In the genomic region with DNA sequence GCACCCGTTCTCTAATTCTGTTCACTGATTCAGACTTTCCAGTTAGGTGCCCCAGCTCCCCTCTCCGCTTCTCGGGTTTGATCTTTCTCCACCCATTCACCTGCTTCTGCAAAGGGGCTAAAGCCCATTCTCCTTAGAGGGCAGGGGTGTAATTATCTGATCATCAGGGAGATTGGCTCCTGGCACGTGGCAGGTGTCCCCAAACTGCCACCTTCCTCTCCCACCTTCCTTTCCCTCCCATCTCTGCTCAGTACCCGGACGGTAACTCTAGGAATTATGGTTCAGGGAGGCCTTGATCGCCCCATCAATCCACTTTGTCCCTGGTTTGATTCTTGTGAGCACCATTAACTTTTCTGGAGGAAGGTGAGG, we compare ENCODE assay signal across 19 cellular contexts. TPM values are rescaled to one million over a fixed set of nuclear protein-coding genes. Genes with fewer than 3 reads are reported as not detected.
DNase-seq lines count a peak whose midpoint lies in the region; ATAC-seq lines count a peak whose summit lies in the region.
"Had no signal": no experiment of that assay in that cellular context is flagged by ENCODE, and none has a peak within 500 bp of the region (broad histone marks: within the 10 kb centered on the region; RNA-seq: fewer than 3 reads in every experiment).

No MANE protein-coding gene starts in this region.

- H3K4me2 ChIP-seq in BLaER1, result peak overlapping the region; percentile 93

- peaks cover 28 to 31% (median 30%) of the 10 kb centered on the region in 3 donors for H3K4me1 Mint-ChIP-seq in CD8-positive, alpha-beta memory T cell
- H3K4me1 Mint-ChIP-seq in activated CD8-positive, alpha-beta T cell treated with anti-CD3 and anti-CD28 coated beads, Interleukin-2, amount 10 ng/mL, durations not matched to agents 7 days and 5 days (ENCODE audit: low read depth), result peaks cover 35% of the 10 kb centered on the region
- peaks cover 70% of the 10 kb centered on the region for H3K4me1 Mint-ChIP-seq in memory B cell

- H3K9ac ChIP-seq in BLaER1, result peak overlapping the region; percentile 64; the same call in 1 of the 2 replicates

- POLR2A ChIA-PET in CD8-positive, alpha-beta memory T cell (lab: Charles Lee), result interaction anchor here (0.6 kb wide), 1 partner anchor 85 kb away, joined by 3 read pairs; no protein-coding TSS in a partner anchor
- POLR2A ChIA-PET in activated CD8-positive, alpha-beta T cell treated with anti-CD3 and anti-CD28 coated beads, Interleukin-2, amount 10 ng/mL, durations not matched to agents 7 days and 5 days (lab: Charles Lee), result no interaction called here

- H3K27ac Mint-ChIP-seq in CD8-positive, alpha-beta memory T cell, result peak overlapping the region in 4 of 8 donors; percentile 66 to 91 (median 80)
- peak overlapping the region; percentile 50 for H3K27ac Mint-ChIP-seq in activated CD8-positive, alpha-beta T cell treated with anti-CD3 and anti-CD28 coated beads, Interleukin-2, amount 10 ng/mL, durations not matched to agents 7 days and 5 days
- H3K27ac Mint-ChIP-seq in memory B cell, result peak overlapping the region; percentile 97
- H3K27ac Mint-ChIP-seq: nephron had no signal

- H3K27me3 ChIP-seq in BLaER1, result no peaks in the 10 kb centered on the region
- H3K27me3 ChIP-seq in CD8-positive, alpha-beta memory T cell (ENCODE audit: insufficient read depth, low read length, poor library complexity, severe bottlenecking), result no peaks in the 10 kb centered on the region
- no peaks in the 10 kb centered on the region for H3K27me3 ChIP-seq in right cardiac atrium (ENCODE audit: control insufficient read depth, insufficient read depth)
- H3K27me3 ChIP-seq: BE2C, colonic mucosa had no signal

- H3K27me3 Mint-ChIP-seq in CD8-positive, alpha-beta memory T cell, result peaks cover 7 to 16% of the 10 kb centered on the region in 2 donors
- H3K27me3 Mint-ChIP-seq in activated CD8-positive, alpha-beta T cell treated with anti-CD3 and anti-CD28 coated beads, Interleukin-2, amount 10 ng/mL, durations not matched to agents 7 days and 5 days (ENCODE audit: low read depth), result peaks cover 9% of the 10 kb centered on the region
- no peaks in the 10 kb centered on the region for H3K27me3 Mint-ChIP-seq in memory B cell

- peaks cover 16% of the 10 kb centered on the region; the same call in 1 of the 2 replicates for H4K20me1 ChIP-seq in BLaER1

- no peak overlapping the region for H3K4me3 ChIP-seq in BLaER1
- H3K4me3 ChIP-seq in CD8-positive, alpha-beta memory T cell (ENCODE audit: low read length), result no peak overlapping the region
- no peak overlapping the region for H3K4me3 ChIP-seq in right cardiac atrium (ENCODE audit: low read length)
- H3K4me3 ChIP-seq: colonic mucosa, SJSA1 had no signal

- no peak for ATAC-seq in activated CD8-positive, alpha-beta T cell treated with anti-CD3 and anti-CD28 coated beads, Interleukin-2, amount 10 ng/mL, durations not matched to agents 7 days and 5 days
- no peak for ATAC-seq in memory B cell (ENCODE audit: low read depth)
- ATAC-seq in right cardiac atrium, result no peak
- ATAC-seq in HG03108 (IDR thresholded peaks at IDR 0.05; ENCODE audit: unreplicated experiment), result no peak

- peak overlapping the region in 4 of 7 donors; percentile 29 to 58 (median 52) for H3K4me3 Mint-ChIP-seq in CD8-positive, alpha-beta memory T cell
- peak overlapping the region; percentile 51 for H3K4me3 Mint-ChIP-seq in activated CD8-positive, alpha-beta T cell treated with anti-CD3 and anti-CD28 coated beads, Interleukin-2, amount 10 ng/mL, durations not matched to agents 7 days and 5 days
- H3K4me3 Mint-ChIP-seq in memory B cell, result peak overlapping the region; percentile 35
- H3K4me3 Mint-ChIP-seq: nephron had no signal

- 79% methylated on average over 7 of the region's 7 CpGs for WGBS in right cardiac atrium

- intact Hi-C loops in right cardiac atrium (cut with DNase I), result no loop called here

- peaks cover 44% of the 10 kb centered on the region for H3K36me3 ChIP-seq in BLaER1
- H3K36me3 ChIP-seq in CD8-positive, alpha-beta memory T cell (ENCODE audit: insufficient read depth, low read length), result no peaks in the 10 kb centered on the region
- H3K36me3 ChIP-seq: BE2C, colonic mucosa, SJSA1 had no signal

- H3K9me3 Mint-ChIP-seq in CD8-positive, alpha-beta memory T cell, result peaks cover 0 to 2% (median 0%) of the 10 kb centered on the region in 5 donors
- H3K9me3 Mint-ChIP-seq in activated CD8-positive, alpha-beta T cell treated with anti-CD3 and anti-CD28 coated beads, Interleukin-2, amount 10 ng/mL, durations not matched to agents 7 days and 5 days (ENCODE audit: insufficient read depth), result no peaks in the 10 kb centered on the region
- no peaks in the 10 kb centered on the region for H3K9me3 Mint-ChIP-seq in memory B cell
- H3K9me3 Mint-ChIP-seq: nephron had no signal

- H3K4me1 ChIP-seq in BLaER1 (peaks cover 100% of the 10 kb centered on the region), right cardiac atrium (ENCODE audit: control insufficient read depth, insufficient read depth, low read length) (no peaks in the 10 kb centered on the region)
- peaks cover 26% of the 10 kb centered on the region for H3K4me1 ChIP-seq in CD8-positive, alpha-beta memory T cell (ENCODE audit: insufficient read depth, low read length)
- H3K4me1 ChIP-seq: BE2C, colonic mucosa, SJSA1 had no signal

- H3K27ac ChIP-seq in BLaER1, result peak overlapping the region; percentile 88
- no peak overlapping the region for H3K27ac ChIP-seq in CD8-positive, alpha-beta memory T cell (ENCODE audit: low read depth, low read length)
- no peak overlapping the region for H3K27ac ChIP-seq in right cardiac atrium (ENCODE audit: low read length)
- H3K27ac ChIP-seq: colonic mucosa, epithelial cell of prostate, SJSA1 had no signal

- DNase-seq in CD8-positive, alpha-beta memory T cell, result no peak
- DNase-seq in activated CD8-positive, alpha-beta T cell treated with anti-CD3 and anti-CD28 coated beads, Interleukin-2, amount 10 ng/mL, durations not matched to agents 7 days and 5 days, result no peak
- DNase-seq in memory B cell (ENCODE audit: low spot score in 2 of 2), result no peak
- no peak for DNase-seq in right cardiac atrium
- no peak for DNase-seq in NCI-H2081 treated with DMSO at 0.1 percent for 48 hours (lab: John Stamatoyannopoulos, UW)
- no peak for DNase-seq in medulla oblongata (ENCODE audit: extremely low spot score)
- DNase-seq: activated CD8-positive, alpha-beta memory T cell treated with anti-CD3 and anti-CD28 coated beads, Interleukin-2, amount 50 U/mL, for 4 hours; BE2C; colonic mucosa; NCI-H446 treated with DMSO at 0.1 percent for 48 hours had no signal

- no peaks in the 10 kb centered on the region for H3K36me3 Mint-ChIP-seq in CD8-positive, alpha-beta memory T cell
- H3K36me3 Mint-ChIP-seq in activated CD8-positive, alpha-beta T cell treated with anti-CD3 and anti-CD28 coated beads, Interleukin-2, amount 10 ng/mL, durations not matched to agents 7 days and 5 days (ENCODE audit: low read depth), result no peaks in the 10 kb centered on the region
- H3K36me3 Mint-ChIP-seq in memory B cell, result peaks cover 13% of the 10 kb centered on the region

- CTCF ChIA-PET in CD8-positive, alpha-beta memory T cell (lab: Charles Lee), result interaction anchor here (0.9 kb wide), 1 partner anchor 9 kb away, joined by 3 read pairs; no protein-coding TSS in a partner anchor
- CTCF ChIA-PET in activated CD8-positive, alpha-beta T cell treated with anti-CD3 and anti-CD28 coated beads, Interleukin-2, amount 10 ng/mL, durations not matched to agents 7 days and 5 days (lab: Charles Lee), result interaction anchor here (0.8 to 3.3 kb wide), 5 partner anchors 10 to 147 kb away, joined by 3 to 18 read pairs (median 4); no protein-coding TSS in a partner anchor

- H3K9me3 ChIP-seq in BLaER1, result no peaks in the 10 kb centered on the region
- no peaks in the 10 kb centered on the region for H3K9me3 ChIP-seq in CD8-positive, alpha-beta memory T cell (ENCODE audit: low read length)
- H3K9me3 ChIP-seq in right cardiac atrium (ENCODE audit: control insufficient read depth, low read length), result no peaks in the 10 kb centered on the region
- H3K9me3 ChIP-seq: BE2C, colonic mucosa, SJSA1 had no signal

RNA-seq across cellular contexts. Expression of gene FFAR1, which starts 0.2 kb away (rescaled TPM):
- not detected for total RNA-seq in CD8-positive, alpha-beta memory T cell
- polyA plus RNA-seq in CD8-positive, alpha-beta memory T cell, result not detected
- not detected for total RNA-seq in activated CD8-positive, alpha-beta T cell treated with anti-CD3 and anti-CD28 coated beads, Interleukin-2, amount 10 ng/mL, durations not matched to agents 7 days and 5 days
- total RNA-seq in right cardiac atrium, result not detected
- not detected for polyA plus RNA-seq in right cardiac atrium
- total RNA-seq: aorta, colonic mucosa, lower leg skin, M059J, SJSA1, temporal lobe had no signal
- polyA plus RNA-seq: aorta had no signal

RNA-seq across cellular contexts. Expression of gene FFAR3, which starts 10.3 kb away (rescaled TPM):
- not detected for total RNA-seq in CD8-positive, alpha-beta memory T cell
- polyA plus RNA-seq in CD8-positive, alpha-beta memory T cell, result not detected
- not detected for total RNA-seq in activated CD8-positive, alpha-beta T cell treated with anti-CD3 and anti-CD28 coated beads, Interleukin-2, amount 10 ng/mL, durations not matched to agents 7 days and 5 days
- under 1 TPM in 1 of 4 donors, not detected in 3; 0.31 TPM for total RNA-seq in right cardiac atrium
- 0.05 TPM for polyA plus RNA-seq in right cardiac atrium
- total RNA-seq: lower leg skin, M059J, SJSA1 had no signal
- polyA plus RNA-seq: aorta had no signal

RNA-seq across cellular contexts. Expression of gene CD22, which starts 18.9 kb away (rescaled TPM):
- under 1 TPM in 1 of 2 experiments, not detected in 1; 0.09 TPM for total RNA-seq in CD8-positive, alpha-beta memory T cell
- polyA plus RNA-seq in CD8-positive, alpha-beta memory T cell, result not detected
- total RNA-seq in activated CD8-positive, alpha-beta T cell treated with anti-CD3 and anti-CD28 coated beads, Interleukin-2, amount 10 ng/mL, durations not matched to agents 7 days and 5 days, result under 1 TPM; 0.52 to 0.63 TPM
- under 1 TPM; 0.54 to 0.80 (median 0.72) TPM for total RNA-seq in right cardiac atrium
- polyA plus RNA-seq in right cardiac atrium, result 0.20 TPM
- total RNA-seq: temporal lobe had no signal

RNA-seq across cellular contexts. Expression of gene GPR42, which starts 23.0 kb away (rescaled TPM):
- not detected for total RNA-seq in CD8-positive, alpha-beta memory T cell
- not detected for polyA plus RNA-seq in CD8-positive, alpha-beta memory T cell
- total RNA-seq in activated CD8-positive, alpha-beta T cell treated with anti-CD3 and anti-CD28 coated beads, Interleukin-2, amount 10 ng/mL, durations not matched to agents 7 days and 5 days, result not detected
- not detected for total RNA-seq in right cardiac atrium
- not detected for polyA plus RNA-seq in right cardiac atrium
- total RNA-seq: aorta, colonic mucosa, lower leg skin, M059J, SJSA1, temporal lobe had no signal
- polyA plus RNA-seq: aorta had no signal

RNA-seq across cellular contexts. Expression of gene MAG, which starts 56.0 kb away (rescaled TPM):
- total RNA-seq in CD8-positive, alpha-beta memory T cell, result not detected
- 0.36 TPM for polyA plus RNA-seq in CD8-positive, alpha-beta memory T cell
- total RNA-seq in activated CD8-positive, alpha-beta T cell treated with anti-CD3 and anti-CD28 coated beads, Interleukin-2, amount 10 ng/mL, durations not matched to agents 7 days and 5 days, result under 1 TPM in 1 of 2 experiments, not detected in 1; 0.26 TPM
- total RNA-seq in right cardiac atrium, result not detected
- polyA plus RNA-seq in right cardiac atrium, result 1.3 TPM
- total RNA-seq: colonic mucosa, M059J had no signal
- polyA plus RNA-seq: aorta had no signal
